In the genomic region with DNA sequence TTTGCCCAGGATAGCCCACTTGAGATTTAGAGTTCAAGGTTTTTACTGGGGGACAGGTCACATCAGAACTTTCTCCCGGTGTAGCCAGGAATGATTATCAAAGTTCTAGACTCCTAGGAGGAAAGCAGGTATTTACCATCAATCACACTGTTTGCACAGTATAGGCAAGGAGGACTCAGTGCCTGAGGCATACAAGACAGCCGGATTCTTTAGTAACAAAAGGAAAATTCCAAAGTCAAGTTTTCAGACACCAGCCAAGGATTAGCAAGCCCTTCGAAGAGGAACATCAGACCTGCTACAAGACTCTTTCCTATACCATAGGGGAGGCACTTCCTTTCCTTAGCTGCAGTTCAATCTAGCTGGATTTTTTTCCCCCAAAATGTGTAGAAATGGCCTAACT, we compare ENCODE assay signal across 21 cellular contexts.
A peak's percentile ranks its signal among the peaks of the same experiment; 100 is the strongest.
DNase-seq lines count a peak whose midpoint lies in the region; ATAC-seq and TF ChIP-seq lines count a peak whose summit lies in the region.
"Had no signal": no experiment of that assay in that cellular context is flagged by ENCODE, and none has a peak within 500 bp of the region (broad histone marks: within the 10 kb centered on the region; RNA-seq: fewer than 3 reads in every experiment).

No MANE protein-coding gene starts in this region.

- H3K27ac Mint-ChIP-seq in GM23338: no peak overlapping the region
- H3K27ac Mint-ChIP-seq in activated CD4-positive, alpha-beta T cell treated with anti-CD3 and anti-CD28 coated beads, Interleukin-2, amount 10 ng/mL, durations not matched to agents 7 days and 5 days: no peak overlapping the region
- H3K27ac Mint-ChIP-seq: CD4-positive, CD25-positive, alpha-beta regulatory T cell; CD8-positive, alpha-beta T cell had no signal

- peaks cover 0 to 30% (median 11%) of the 10 kb centered on the region in 11 experiments; a peak in 7 of 22 replicates for H3K36me3 ChIP-seq in BLaER1 treated with 17β-estradiol and CSF1 and Interleukin-3, amounts not matched to agents 10 nM and 100 nM
- H3K36me3 ChIP-seq in GM23338 (ENCODE audit: insufficient read depth): no peaks in the 10 kb centered on the region
- no peaks in the 10 kb centered on the region for H3K36me3 ChIP-seq in RWPE2 (ENCODE audit: low read depth)
- H3K36me3 ChIP-seq: BE2C had no signal

- peak; percentile 27 for DNase-seq in GM23338 (ENCODE audit: low spot score)
- DNase-seq in RWPE2 (ENCODE audit: low spot score): no peak
- DNase-seq in activated CD4-positive, alpha-beta T cell treated with anti-CD3 and anti-CD28 coated beads, Interleukin-2, amount 10 ng/mL, durations not matched to agents 7 days and 5 days: no peak
- no peak for DNase-seq in stimulated activated CD4-positive, alpha-beta T cell treated with anti-CD3 and anti-CD28 coated beads, Interleukin-15, amount 100 ng/mL, for 24 hours
- no peak for DNase-seq in HUDEP-2 (lab: John Stamatoyannopoulos, UW; ENCODE audit: unreplicated experiment in 76 of 76)
- DNase-seq: 8988T; ACHN; AML-193; BE2C; Caco-2; CD4-positive, CD25-positive, alpha-beta regulatory T cell; CD8-positive, alpha-beta T cell; DMS153; EL; GF-D8; H7 had no signal

- no peaks in the 10 kb centered on the region for H4K20me1 ChIP-seq in BLaER1 treated with 17β-estradiol and CSF1 and Interleukin-3, amounts not matched to agents 10 nM and 100 nM
- H4K20me1 ChIP-seq in GM23338 (replicated peaks; ENCODE audit: insufficient read depth): no peaks in the 10 kb centered on the region

- ATAC-seq in GM23338 (no peak), RWPE2 (ENCODE audit: low read depth) (peak; percentile 31; the same call in 1 of the 3 replicates), HG03045 (IDR thresholded peaks at IDR 0.05; ENCODE audit: unreplicated experiment) (no peak)
- ATAC-seq: A549; CD8-positive, alpha-beta T cell; HCT116 had no signal

- peaks cover 6 to 69% (median 39%) of the 10 kb centered on the region in 10 experiments; a peak in 19 of 20 replicates for H3K4me1 ChIP-seq in BLaER1 treated with 17β-estradiol and CSF1 and Interleukin-3, amounts not matched to agents 10 nM and 100 nM
- H3K4me1 ChIP-seq in GM23338 (ENCODE audit: insufficient read depth) (no peaks in the 10 kb centered on the region), RWPE2 (ENCODE audit: insufficient read depth, poor library complexity, severe bottlenecking) (no peaks in the 10 kb centered on the region)
- H3K4me1 ChIP-seq: A549 had no signal

- no peaks in the 10 kb centered on the region for H3K79me2 ChIP-seq in GM23338 (replicated peaks; ENCODE audit: insufficient read depth)

- no peak overlapping the region for H3K4me3 Mint-ChIP-seq in GM23338
- no peak overlapping the region for H3K4me3 Mint-ChIP-seq in activated CD4-positive, alpha-beta T cell treated with anti-CD3 and anti-CD28 coated beads, Interleukin-2, amount 10 ng/mL, durations not matched to agents 7 days and 5 days
- H3K4me3 Mint-ChIP-seq: CD4-positive, CD25-positive, alpha-beta regulatory T cell; CD8-positive, alpha-beta T cell had no signal

- no peaks in the 10 kb centered on the region for H3K27me3 ChIP-seq in BLaER1 treated with 17β-estradiol and CSF1 and Interleukin-3, amounts not matched to agents 10 nM and 100 nM
- H3K27me3 ChIP-seq in GM23338 (ENCODE audit: insufficient read depth) (no peaks in the 10 kb centered on the region), RWPE2 (ENCODE audit: insufficient read depth, poor library complexity, severe bottlenecking) (peaks cover 12% of the 10 kb centered on the region)
- H3K27me3 ChIP-seq: BE2C had no signal

- H3K4me3 ChIP-seq in BLaER1 treated with 17β-estradiol and CSF1 and Interleukin-3, amounts not matched to agents 10 nM and 100 nM: peak overlapping the region in 2 of 10 experiments; percentile 1 to 20; a peak in 2 of 20 replicates
- H3K4me3 ChIP-seq in GM23338: no peak overlapping the region
- H3K4me3 ChIP-seq in RWPE2 (ENCODE audit: severe bottlenecking): no peak overlapping the region
- H3K4me3 ChIP-seq: A549 had no signal

- H3K9me3 ChIP-seq in BLaER1 treated with 17β-estradiol and CSF1 and Interleukin-3, amounts not matched to agents 10 nM and 100 nM (replicated peaks in 1 of 11): peaks cover 34 to 80% (median 67%) of the 10 kb centered on the region in 11 experiments
- H3K9me3 ChIP-seq in RWPE2 (ENCODE audit: severe bottlenecking): no peaks in the 10 kb centered on the region
- H3K9me3 ChIP-seq: BE2C, Caco-2 had no signal

- H3K9me3 Mint-ChIP-seq in GM23338: no peaks in the 10 kb centered on the region
- H3K9me3 Mint-ChIP-seq in activated CD4-positive, alpha-beta T cell treated with anti-CD3 and anti-CD28 coated beads, Interleukin-2, amount 10 ng/mL, durations not matched to agents 7 days and 5 days: peaks cover 3% of the 10 kb centered on the region

- peak overlapping the region in 7 of 11 experiments; percentile 13 to 96 (median 89); a peak in 13 of 22 replicates for H3K27ac ChIP-seq in BLaER1 treated with 17β-estradiol and CSF1 and Interleukin-3, amounts not matched to agents 10 nM and 100 nM
- H3K27ac ChIP-seq in GM23338 (ENCODE audit: low read depth): no peak overlapping the region
- H3K27ac ChIP-seq in RWPE2 (ENCODE audit: poor library complexity, severe bottlenecking): no peak overlapping the region
- H3K27ac ChIP-seq: A549, C4-2B had no signal

- H2AFZ ChIP-seq in GM23338: no peak overlapping the region

- no peak overlapping the region for H3K4me2 ChIP-seq in BLaER1 treated with 17β-estradiol and CSF1 and Interleukin-3, amounts not matched to agents 10 nM and 100 nM
- H3K4me2 ChIP-seq in GM23338: no peak overlapping the region
- H3K4me2 ChIP-seq: A549 had no signal

- peaks cover 3% of the 10 kb centered on the region; the same call in 1 of the 3 replicates for H3K4me1 Mint-ChIP-seq in GM23338
- peaks cover 6% of the 10 kb centered on the region for H3K4me1 Mint-ChIP-seq in activated CD4-positive, alpha-beta T cell treated with anti-CD3 and anti-CD28 coated beads, Interleukin-2, amount 10 ng/mL, durations not matched to agents 7 days and 5 days

- POLR2A ChIA-PET in activated CD4-positive, alpha-beta T cell treated with anti-CD3 and anti-CD28 coated beads, Interleukin-2, amount 10 ng/mL, durations not matched to agents 7 days and 5 days (lab: Charles Lee): no interaction called here

- 0 out of 22 replicates have a peak overlapping the region, but pooled peaks of 1 of the 11 experiments have one; percentile 8 for H3K9ac ChIP-seq in BLaER1 treated with 17β-estradiol and CSF1 and Interleukin-3, amounts not matched to agents 10 nM and 100 nM

- no peaks in the 10 kb centered on the region for H3K9me2 ChIP-seq in GM23338 (ENCODE audit: insufficient read depth)

- peaks cover 2% of the 10 kb centered on the region for H3K27me3 Mint-ChIP-seq in GM23338 (ENCODE audit: insufficient read depth, low read depth, poor library complexity)
- H3K27me3 Mint-ChIP-seq in activated CD4-positive, alpha-beta T cell treated with anti-CD3 and anti-CD28 coated beads, Interleukin-2, amount 10 ng/mL, durations not matched to agents 7 days and 5 days: no peaks in the 10 kb centered on the region

- TF ChIP-seq CTCF in GM23338 (conservative IDR thresholded peaks at IDR 0.05; ENCODE audit: low read depth in 2 of 2) (no peak), RWPE2 (IDR thresholded peaks at IDR 0.05; ENCODE audit: poor library complexity, severe bottlenecking) (no peak)

- no peaks in the 10 kb centered on the region for H3K36me3 Mint-ChIP-seq in GM23338 (ENCODE audit: low read depth)
- no peaks in the 10 kb centered on the region for H3K36me3 Mint-ChIP-seq in activated CD4-positive, alpha-beta T cell treated with anti-CD3 and anti-CD28 coated beads, Interleukin-2, amount 10 ng/mL, durations not matched to agents 7 days and 5 days (ENCODE audit: low read depth)
- H3K36me3 Mint-ChIP-seq: CD4-positive, CD25-positive, alpha-beta regulatory T cell; CD8-positive, alpha-beta T cell had no signal

- H3F3A ChIP-seq in GM23338 (replicated peaks; ENCODE audit: low read depth): no peaks in the 10 kb centered on the region

- CTCF ChIA-PET in activated CD4-positive, alpha-beta T cell treated with anti-CD3 and anti-CD28 coated beads, Interleukin-2, amount 10 ng/mL, durations not matched to agents 7 days and 5 days (lab: Charles Lee): interaction anchor here (1.5 kb wide), 1 partner anchor 29 kb away, joined by 3 read pairs; no protein-coding TSS in a partner anchor

Comparison
In these comparisons a context has a peak if more than half of its experiments do, and no peak if none do; other contexts are left out.
1. H3K27ac ChIP-seq: peak in BLaER1 treated with 17β-estradiol and CSF1 and Interleukin-3, amounts not matched to agents 10 nM and 100 nM (7 of 11); none in GM23338 (single experiment) and RWPE2 (single experiment).